13 cellular contexts compared by ENCODE assay signal in genomic region chr5:132334812-132335211, GRCh38. TPM values are rescaled to one million over a fixed set of nuclear protein-coding genes. Genes with fewer than 3 reads are reported as not detected.
DNase-seq lines count a peak whose midpoint lies in the region; ATAC-seq and TF ChIP-seq lines count a peak whose summit lies in the region.
"Had no signal": no experiment of that assay in that cellular context is flagged by ENCODE, and none has a peak within 500 bp of the region (broad histone marks: within the 10 kb centered on the region; RNA-seq: fewer than 3 reads in every experiment).

No MANE protein-coding gene starts in this region.

- no peaks in the 10 kb centered on the region for H3K36me3 ChIP-seq in brain microvascular endothelial cell (replicated peaks)

- H3K36me3 Mint-ChIP-seq in activated T-helper 17 cell treated with anti-CD3 and anti-CD28 coated beads, Interleukin-2, amount 50 U/mL, for 72 hours (ENCODE audit: low read depth): no peaks in the 10 kb centered on the region
- H3K36me3 Mint-ChIP-seq in memory B cell: peaks cover 17% of the 10 kb centered on the region

- in situ Hi-C loops in brain microvascular endothelial cell (cut with HindIII; ENCODE audit: low pct_ligation_motif_present, low sequenced_read_pairs): no loop called here

- H3K4me3 Mint-ChIP-seq in activated T-helper 17 cell treated with anti-CD3 and anti-CD28 coated beads, Interleukin-2, amount 50 U/mL, for 72 hours: no peak overlapping the region
- no peak overlapping the region for H3K4me3 Mint-ChIP-seq in memory B cell
- H3K4me3 Mint-ChIP-seq: endodermal cell had no signal

- ATAC-seq in activated T-helper 17 cell treated with anti-CD3 and anti-CD28 coated beads, Interleukin-2, amount 50 U/mL, for 72 hours (replicated peaks): peak; percentile 90
- ATAC-seq in memory B cell (ENCODE audit: low read depth) (peak; percentile 94), HG02852 (IDR thresholded peaks at IDR 0.05; ENCODE audit: unreplicated experiment) (no peak)

- no peaks in the 10 kb centered on the region for H3K9me3 Mint-ChIP-seq in activated T-helper 17 cell treated with anti-CD3 and anti-CD28 coated beads, Interleukin-2, amount 50 U/mL, for 72 hours
- H3K9me3 Mint-ChIP-seq in memory B cell: no peaks in the 10 kb centered on the region

- TF ChIP-seq CTCF in brain microvascular endothelial cell (IDR thresholded peaks at IDR 0.05; ENCODE audit: low read depth, low read length, missing control alignments): no peak

- no peak overlapping the region for H3K4me3 ChIP-seq in brain microvascular endothelial cell (ENCODE audit: low read depth, low read length)
- H3K4me3 ChIP-seq: right atrium auricular region, testis had no signal

- DNase-seq in NCI-H1417 (lab: John Stamatoyannopoulos, UW) (peak in 2 of 3 experiments; percentile 11 to 55), NCI-H1417 treated with DMSO at 0.1 percent for 48 hours (lab: John Stamatoyannopoulos, UW) (no peak), HCEC 1CT (peak; percentile 40), memory B cell (ENCODE audit: low spot score in 2 of 2) (no peak), brain microvascular endothelial cell (no peak), ecto neural progenitor cell (ENCODE audit: low spot score) (no peak)
- DNase-seq: endodermal cell, NCI-H2081 treated with DMSO at 0.1 percent for 48 hours, T-helper 9 cell, testis had no signal

- peaks cover 4% of the 10 kb centered on the region for H3K4me1 Mint-ChIP-seq in activated T-helper 17 cell treated with anti-CD3 and anti-CD28 coated beads, Interleukin-2, amount 50 U/mL, for 72 hours
- peaks cover 6% of the 10 kb centered on the region for H3K4me1 Mint-ChIP-seq in memory B cell
- H3K4me1 Mint-ChIP-seq: endodermal cell had no signal

- no peaks in the 10 kb centered on the region for H3K27me3 ChIP-seq in brain microvascular endothelial cell (replicated peaks)
- H3K27me3 ChIP-seq: right atrium auricular region, testis had no signal

- H3K27ac Mint-ChIP-seq in activated T-helper 17 cell treated with anti-CD3 and anti-CD28 coated beads, Interleukin-2, amount 50 U/mL, for 72 hours: no peak overlapping the region
- H3K27ac Mint-ChIP-seq in memory B cell: peak overlapping the region; percentile 84
- H3K27ac Mint-ChIP-seq: endodermal cell had no signal

- H3K27me3 Mint-ChIP-seq in activated T-helper 17 cell treated with anti-CD3 and anti-CD28 coated beads, Interleukin-2, amount 50 U/mL, for 72 hours: no peaks in the 10 kb centered on the region
- no peaks in the 10 kb centered on the region for H3K27me3 Mint-ChIP-seq in memory B cell

- H3K27ac ChIP-seq in brain microvascular endothelial cell: no peak overlapping the region
- H3K27ac ChIP-seq: right atrium auricular region, testis had no signal

RNA-seq across cellular contexts. Expression of gene SLC22A5, which starts 34.7 kb away (rescaled TPM):
- total RNA-seq in activated T-helper 17 cell treated with anti-CD3 and anti-CD28 coated beads, Interleukin-2, amount 50 U/mL, for 72 hours: 1 to 10 TPM; 3.2 to 3.5 TPM

RNA-seq across cellular contexts. Expression of gene SLC22A4, which starts 40.6 kb away (rescaled TPM):
- total RNA-seq in activated T-helper 17 cell treated with anti-CD3 and anti-CD28 coated beads, Interleukin-2, amount 50 U/mL, for 72 hours: under 1 TPM; 0.58 to 0.93 TPM

Comparison
In these comparisons a context has a peak if more than half of its experiments do, and no peak if none do; other contexts are left out.
1. DNase-seq: peak in NCI-H1417 (2 of 3) and HCEC 1CT (single experiment); none in NCI-H1417 treated with DMSO at 0.1 percent for 48 hours (single experiment), memory B cell (0 of 2), brain microvascular endothelial cell (single experiment) and ecto neural progenitor cell (single experiment).